Comparison of ENCODE assay signal across 10 cellular contexts in genomic region chr22:40175571-40176105, GRCh38. TPM values are rescaled to one million over a fixed set of nuclear protein-coding genes. Genes with fewer than 3 reads are reported as not detected.
DNase-seq lines count a peak whose midpoint lies in the region; ATAC-seq and TF ChIP-seq lines count a peak whose summit lies in the region.
"Had no signal": no experiment of that assay in that cellular context is flagged by ENCODE, and none has a peak within 500 bp of the region (broad histone marks: within the 10 kb centered on the region; RNA-seq: fewer than 3 reads in every experiment).

No MANE protein-coding gene starts in this region.

- no peak overlapping the region for H3K4me3 ChIP-seq in breast epithelium
- H3K4me3 ChIP-seq in right cardiac atrium (ENCODE audit: low read length), result no peak overlapping the region

- DNase-seq in breast epithelium (ENCODE audit: low spot score in 2 of 2) (no peak), MCF 10A (ENCODE audit: unreplicated experiment) (no peak), right cardiac atrium (no peak), type B pancreatic cell (ENCODE audit: extremely low spot score, unreplicated experiment) (no peak), KG1 (lab: John Stamatoyannopoulos, UW) (no peak), NCI-H526 treated with DMSO at 0.1 percent for 48 hours (lab: John Stamatoyannopoulos, UW) (no peak)
- no peak for DNase-seq in activated T-helper 1 cell treated with anti-CD3 and anti-CD28 coated beads, Interleukin-12 subunit alpha, Interleukin-12 subunit beta, Interleukin-2, Interleukin-4 antibody, amounts not matched to agents 30 ng/mL and 10 ng/mL and 1 ng/mL, durations not matched to agents 14 hours and 24 hours and 36 hours (ENCODE audit: low spot score)
- DNase-seq in stimulated activated CD4-positive, alpha-beta T cell treated with anti-CD3 and anti-CD28 coated beads, Interleukin-2, amount 100 ng/mL, for 24 hours, result no peak
- DNase-seq: AML-193, NCI-H345 had no signal

- ATAC-seq in right cardiac atrium, result peak in 1 of 2 donors; percentile 46

- peaks cover 7 to 13% of the 10 kb centered on the region in 2 donors for H3K4me1 ChIP-seq in breast epithelium
- H3K4me1 ChIP-seq in right cardiac atrium (ENCODE audit: control insufficient read depth, insufficient read depth, low read length), result peaks cover 2% of the 10 kb centered on the region

- no peaks in the 10 kb centered on the region for H3K27me3 ChIP-seq in breast epithelium
- no peaks in the 10 kb centered on the region for H3K27me3 ChIP-seq in right cardiac atrium (ENCODE audit: control insufficient read depth, insufficient read depth)

- TF ChIP-seq POLR2A in breast epithelium (IDR thresholded peaks at IDR 0.05), result no peak

- no peaks in the 10 kb centered on the region for H3K9me3 Mint-ChIP-seq in MCF 10A (ENCODE audit: unreplicated experiment)
- H3K9me3 Mint-ChIP-seq in activated T-helper 1 cell treated with anti-CD3 and anti-CD28 coated beads, Interleukin-12 subunit alpha, Interleukin-12 subunit beta, Interleukin-2, Interleukin-4 antibody, amounts not matched to agents 30 ng/mL and 10 ng/mL and 1 ng/mL, durations not matched to agents 14 hours and 24 hours and 36 hours, result no peaks in the 10 kb centered on the region
- H3K9me3 Mint-ChIP-seq in type B pancreatic cell, result no peaks in the 10 kb centered on the region

- CTCF ChIA-PET in MCF 10A (lab: Yijun Ruan, JAX), result no interaction called here

- no peaks in the 10 kb centered on the region for H3K36me3 ChIP-seq in breast epithelium

- no peaks in the 10 kb centered on the region for H3K9me3 ChIP-seq in breast epithelium
- no peaks in the 10 kb centered on the region for H3K9me3 ChIP-seq in right cardiac atrium (ENCODE audit: control insufficient read depth, low read length)

- 58% methylated on average over 6 of the region's 6 CpGs for WGBS in right cardiac atrium

- peaks cover 18% of the 10 kb centered on the region for H3K36me3 Mint-ChIP-seq in MCF 10A (ENCODE audit: insufficient read depth, unreplicated experiment)
- H3K36me3 Mint-ChIP-seq in activated T-helper 1 cell treated with anti-CD3 and anti-CD28 coated beads, Interleukin-12 subunit alpha, Interleukin-12 subunit beta, Interleukin-2, Interleukin-4 antibody, amounts not matched to agents 30 ng/mL and 10 ng/mL and 1 ng/mL, durations not matched to agents 14 hours and 24 hours and 36 hours (ENCODE audit: low read depth), result peaks cover 2% of the 10 kb centered on the region
- no peaks in the 10 kb centered on the region for H3K36me3 Mint-ChIP-seq in type B pancreatic cell

- H3K4me3 Mint-ChIP-seq in MCF 10A (ENCODE audit: unreplicated experiment) (no peak overlapping the region), type B pancreatic cell (peak overlapping the region; percentile 32)
- peak overlapping the region; percentile 63 for H3K4me3 Mint-ChIP-seq in activated T-helper 1 cell treated with anti-CD3 and anti-CD28 coated beads, Interleukin-12 subunit alpha, Interleukin-12 subunit beta, Interleukin-2, Interleukin-4 antibody, amounts not matched to agents 30 ng/mL and 10 ng/mL and 1 ng/mL, durations not matched to agents 14 hours and 24 hours and 36 hours

- POLR2A ChIA-PET in MCF 10A (lab: Yijun Ruan, JAX), result interaction anchor here (0.8 kb wide), 1 partner anchor 132 kb away, joined by 3 read pairs; no protein-coding TSS in a partner anchor

- H3K27ac ChIP-seq in breast epithelium (peak overlapping the region; percentile 67 to 73), right cardiac atrium (ENCODE audit: low read length) (peak overlapping the region; percentile 2)

- no peak for TF ChIP-seq CTCF in breast epithelium (IDR thresholded peaks at IDR 0.05)
- no peak for TF ChIP-seq CTCF in MCF 10A (IDR thresholded peaks at IDR 0.05; ENCODE audit: unreplicated experiment)
- TF ChIP-seq CTCF in type B pancreatic cell (conservative IDR thresholded peaks at IDR 0.05), result no peak

- intact Hi-C loops in breast epithelium (cut with DNase I; ENCODE audit: low total_unique reads) (no loop called here), MCF 10A (cut with micrococcal nuclease) (loop anchor here (5.0 kb wide), 3 partner anchors 62 to 643 kb away; partner anchors contain the start of gene RPS19BP1), right cardiac atrium (cut with DNase I) (loop anchor here in 2 of 4 donors (10.0 kb wide), 3 partner anchors 99 to 641 kb away; partner anchors contain the start of genes ADSL (in 1 of the 2) and RPS19BP1 (in 1 of the 2))
- intact Hi-C loops in activated T-helper 1 cell treated with anti-CD3 and anti-CD28 coated beads, Interleukin-12 subunit alpha, Interleukin-12 subunit beta, Interleukin-2, Interleukin-4 antibody, amounts not matched to agents 30 ng/mL and 10 ng/mL and 1 ng/mL, durations not matched to agents 14 hours and 24 hours and 36 hours (cut with micrococcal nuclease), result loop anchor here (2.0 to 5.0 kb wide), 6 partner anchors 42 to 1032 kb away; partner anchors contain the start of genes L3MBTL2 and SLC25A17

- no peak overlapping the region for H3K27ac Mint-ChIP-seq in MCF 10A (ENCODE audit: low read depth, unreplicated experiment)
- H3K27ac Mint-ChIP-seq in activated T-helper 1 cell treated with anti-CD3 and anti-CD28 coated beads, Interleukin-12 subunit alpha, Interleukin-12 subunit beta, Interleukin-2, Interleukin-4 antibody, amounts not matched to agents 30 ng/mL and 10 ng/mL and 1 ng/mL, durations not matched to agents 14 hours and 24 hours and 36 hours, result no peak overlapping the region
- H3K27ac Mint-ChIP-seq in type B pancreatic cell, result no peak overlapping the region

- H3K27me3 Mint-ChIP-seq in MCF 10A (ENCODE audit: insufficient read depth, unreplicated experiment) (no peaks in the 10 kb centered on the region), type B pancreatic cell (no peaks in the 10 kb centered on the region)
- H3K27me3 Mint-ChIP-seq in activated T-helper 1 cell treated with anti-CD3 and anti-CD28 coated beads, Interleukin-12 subunit alpha, Interleukin-12 subunit beta, Interleukin-2, Interleukin-4 antibody, amounts not matched to agents 30 ng/mL and 10 ng/mL and 1 ng/mL, durations not matched to agents 14 hours and 24 hours and 36 hours (ENCODE audit: insufficient read depth), result no peaks in the 10 kb centered on the region

- H3K4me1 Mint-ChIP-seq in MCF 10A (ENCODE audit: insufficient read depth, unreplicated experiment) (peaks cover 27% of the 10 kb centered on the region), type B pancreatic cell (ENCODE audit: unreplicated experiment) (peaks cover 38% of the 10 kb centered on the region)
- H3K4me1 Mint-ChIP-seq in activated T-helper 1 cell treated with anti-CD3 and anti-CD28 coated beads, Interleukin-12 subunit alpha, Interleukin-12 subunit beta, Interleukin-2, Interleukin-4 antibody, amounts not matched to agents 30 ng/mL and 10 ng/mL and 1 ng/mL, durations not matched to agents 14 hours and 24 hours and 36 hours (ENCODE audit: low read depth), result peaks cover 44% of the 10 kb centered on the region

- BruUV-seq in MCF 10A (replicated peaks; lab: Mats Ljungman, UMichigan), result no TSS peak

RNA-seq across cellular contexts. Expression of gene TNRC6B, which starts 2.1 kb away (rescaled TPM):
- total RNA-seq in breast epithelium (10 to 100 TPM; 32.8 to 53.1 (median 39.7) TPM), MCF 10A (2022) (27.1 and 39.3 TPM in 2 replicates), right cardiac atrium (10 to 100 TPM; 38.1 to 50.6 (median 39.8) TPM), type B pancreatic cell (ENCODE audit: low replicate concordance) (48.3 and 50.7 TPM in 2 replicates)
- 26.2 and 30.9 TPM in 2 replicates for total RNA-seq in activated T-helper 1 cell treated with anti-CD3 and anti-CD28 coated beads, Interleukin-12 subunit alpha, Interleukin-12 subunit beta, Interleukin-2, Interleukin-4 antibody, amounts not matched to agents 30 ng/mL and 10 ng/mL and 1 ng/mL, durations not matched to agents 14 hours and 24 hours and 36 hours
- 14.4 TPM for polyA plus RNA-seq in right cardiac atrium
